ENCODE assay signal across 2 cellular contexts in the genomic region with DNA sequence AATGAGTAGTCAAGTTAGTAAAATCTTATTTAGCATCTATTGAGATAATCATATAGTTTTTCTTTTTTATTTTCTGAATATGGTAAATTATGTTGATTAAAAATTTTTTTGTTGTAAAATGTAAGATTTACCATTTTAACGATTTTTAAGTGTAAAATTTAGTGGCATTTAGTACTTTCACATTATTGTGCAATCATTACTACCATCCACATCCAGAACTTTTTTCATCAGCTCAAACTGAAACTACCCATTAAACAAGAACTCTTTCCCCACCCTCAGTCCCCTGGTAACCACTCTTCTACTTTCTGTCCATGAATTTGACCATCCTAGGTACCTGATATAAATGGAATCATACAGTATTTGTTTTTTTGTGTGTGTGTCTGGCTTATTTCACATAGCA.
TF ChIP-seq lines count a peak whose summit lies in the region.

No MANE protein-coding gene starts in this region.

TF ChIP-seq in K562, 482 proteins besides CTCF, POLR2A, EP300 and RAD21 (continues in another document):
- no peak for TF ChIP-seq SRSF9 (IDR thresholded peaks at IDR 0.05; ENCODE audit: borderline replicate concordance, low read depth, low read length)
- TF ChIP-seq TFE3 (CRISPR knock-in tag; IDR thresholded peaks at IDR 0.05), result no peak
- TF ChIP-seq DIDO1 (tag; IDR thresholded peaks at IDR 0.05; ENCODE audit: low read depth), result no peak
- no peak for TF ChIP-seq NFRKB (IDR thresholded peaks at IDR 0.05; ENCODE audit: low read depth)
- TF ChIP-seq CBFB (CRISPR knock-in tag; IDR thresholded peaks at IDR 0.05), result no peak
- TF ChIP-seq HEY1 (CRISPR knock-in tag; IDR thresholded peaks at IDR 0.05; ENCODE audit: borderline replicate concordance), result no peak
- TF ChIP-seq RHOXF2B (CRISPR knock-in tag; conservative IDR thresholded peaks at IDR 0.05), result no peak
- TF ChIP-seq ZNF134 (CRISPR knock-in tag; conservative IDR thresholded peaks at IDR 0.05), result no peak
- TF ChIP-seq POU5F1 (IDR thresholded peaks at IDR 0.05; ENCODE audit: borderline replicate concordance, low read depth, low read length, partially characterized antibody), result no peak
- TF ChIP-seq ZNF175 (CRISPR knock-in tag; IDR thresholded peaks at IDR 0.05; ENCODE audit: low read depth), result no peak
- no peak for TF ChIP-seq NCOA2 (IDR thresholded peaks at IDR 0.05; ENCODE audit: partially characterized antibody in 2 of 2)
- TF ChIP-seq CREB3L1 (IDR thresholded peaks at IDR 0.05; ENCODE audit: borderline replicate concordance, low read depth), result no peak
- no peak for TF ChIP-seq FOXA1 (IDR thresholded peaks at IDR 0.05; ENCODE audit: borderline replicate concordance)
- no peak for TF ChIP-seq KHSRP (IDR thresholded peaks at IDR 0.05)
- TF ChIP-seq HNRNPK (IDR thresholded peaks at IDR 0.05; ENCODE audit: low read depth, low read length, poor library complexity, severe bottlenecking), result no peak
- TF ChIP-seq TEAD2 (tag; IDR thresholded peaks at IDR 0.05), result no peak
- peak; percentile 90 for TF ChIP-seq CEBPB (tag; IDR thresholded peaks at IDR 0.05)
- no peak for TF ChIP-seq PTRF (tag; IDR thresholded peaks at IDR 0.05)
- TF ChIP-seq ZKSCAN3 (CRISPR knock-in tag; IDR thresholded peaks at IDR 0.05), result no peak
- TF ChIP-seq CEBPG (CRISPR knock-in tag; IDR thresholded peaks at IDR 0.05), result no peak
- peak; percentile 62 to 94; a peak in 3 of 4 replicates for TF ChIP-seq CEBPG (tag; conservative IDR thresholded peaks at IDR 0.05 in 1 of 2, IDR thresholded peaks at IDR 0.05 in 1 of 2)
- no peak for TF ChIP-seq ZNF311 (CRISPR knock-in tag; IDR thresholded peaks at IDR 0.05)
- TF ChIP-seq, protein P1, sequence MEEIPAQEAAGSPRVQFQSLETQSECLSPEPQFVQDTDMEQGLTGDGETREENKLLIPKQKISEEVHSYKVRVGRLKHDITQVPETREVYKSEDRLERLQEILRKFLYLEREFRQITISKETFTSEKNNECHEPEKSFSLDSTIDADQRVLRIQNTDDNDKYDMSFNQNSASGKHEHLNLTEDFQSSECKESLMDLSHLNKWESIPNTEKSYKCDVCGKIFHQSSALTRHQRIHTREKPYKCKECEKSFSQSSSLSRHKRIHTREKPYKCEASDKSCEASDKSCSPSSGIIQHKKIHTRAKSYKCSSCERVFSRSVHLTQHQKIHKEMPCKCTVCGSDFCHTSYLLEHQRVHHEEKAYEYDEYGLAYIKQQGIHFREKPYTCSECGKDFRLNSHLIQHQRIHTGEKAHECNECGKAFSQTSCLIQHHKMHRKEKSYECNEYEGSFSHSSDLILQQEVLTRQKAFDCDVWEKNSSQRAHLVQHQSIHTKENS (CRISPR knock-in tag; IDR thresholded peaks at IDR 0.05), result no peak
- TF ChIP-seq, protein P2, sequence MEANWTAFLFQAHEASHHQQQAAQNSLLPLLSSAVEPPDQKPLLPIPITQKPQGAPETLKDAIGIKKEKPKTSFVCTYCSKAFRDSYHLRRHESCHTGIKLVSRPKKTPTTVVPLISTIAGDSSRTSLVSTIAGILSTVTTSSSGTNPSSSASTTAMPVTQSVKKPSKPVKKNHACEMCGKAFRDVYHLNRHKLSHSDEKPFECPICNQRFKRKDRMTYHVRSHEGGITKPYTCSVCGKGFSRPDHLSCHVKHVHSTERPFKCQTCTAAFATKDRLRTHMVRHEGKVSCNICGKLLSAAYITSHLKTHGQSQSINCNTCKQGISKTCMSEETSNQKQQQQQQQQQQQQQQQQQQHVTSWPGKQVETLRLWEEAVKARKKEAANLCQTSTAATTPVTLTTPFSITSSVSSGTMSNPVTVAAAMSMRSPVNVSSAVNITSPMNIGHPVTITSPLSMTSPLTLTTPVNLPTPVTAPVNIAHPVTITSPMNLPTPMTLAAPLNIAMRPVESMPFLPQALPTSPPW (CRISPR knock-in tag; IDR thresholded peaks at IDR 0.05), result no peak
- TF ChIP-seq, protein P3, sequence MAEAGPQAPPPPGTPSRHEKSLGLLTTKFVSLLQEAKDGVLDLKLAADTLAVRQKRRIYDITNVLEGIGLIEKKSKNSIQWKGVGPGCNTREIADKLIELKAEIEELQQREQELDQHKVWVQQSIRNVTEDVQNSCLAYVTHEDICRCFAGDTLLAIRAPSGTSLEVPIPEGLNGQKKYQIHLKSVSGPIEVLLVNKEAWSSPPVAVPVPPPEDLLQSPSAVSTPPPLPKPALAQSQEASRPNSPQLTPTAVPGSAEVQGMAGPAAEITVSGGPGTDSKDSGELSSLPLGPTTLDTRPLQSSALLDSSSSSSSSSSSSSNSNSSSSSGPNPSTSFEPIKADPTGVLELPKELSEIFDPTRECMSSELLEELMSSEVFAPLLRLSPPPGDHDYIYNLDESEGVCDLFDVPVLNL (CRISPR knock-in tag; IDR thresholded peaks at IDR 0.05; ENCODE audit: low read depth), result no peak

TF ChIP-seq in GM23338, 12 proteins besides CTCF, POLR2A, EP300 and RAD21:
- TF ChIP-seq EZH2 (IDR thresholded peaks at IDR 0.05; ENCODE audit: low read depth, unreplicated experiment), result no peak
- no peak for TF ChIP-seq CREB1 (CRISPR knock-in tag; IDR thresholded peaks at IDR 0.05; ENCODE audit: low read depth)
- no peak for TF ChIP-seq JUNB (IDR thresholded peaks at IDR 0.05; ENCODE audit: unreplicated experiment)
TF ChIP-seq in GM23338: peak in this region for 0.
